ENCODE assay signal across 3 cellular contexts in the genomic region with DNA sequence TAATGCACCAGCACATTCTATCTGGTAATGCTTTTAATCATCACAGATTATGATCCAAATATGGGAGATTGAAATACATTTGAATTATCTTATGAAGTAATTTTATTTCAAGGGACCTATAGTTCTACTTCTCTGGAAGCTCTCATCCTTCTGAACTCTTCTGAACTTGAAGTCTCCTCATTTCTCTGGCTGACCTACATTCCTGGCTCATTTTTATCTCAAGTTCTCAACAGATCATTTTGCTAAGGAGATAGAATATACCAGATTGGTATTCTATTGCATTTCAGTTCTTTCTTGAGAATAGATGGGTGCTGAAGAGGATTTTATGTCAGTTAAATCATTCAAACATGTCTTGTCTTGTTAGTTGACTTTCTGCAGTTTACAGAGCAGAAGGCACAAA.
TF ChIP-seq lines count a peak whose summit lies in the region.

No MANE protein-coding gene starts in this region.

TF ChIP-seq in HCT116, 20 proteins besides CTCF, POLR2A, EP300 and RAD21:
- TF ChIP-seq TCF7L2 (IDR thresholded peaks at IDR 0.05; ENCODE audit: borderline replicate concordance, extremely low read depth, insufficient read depth, insufficient read length), result no peak
- 0 out of 2 replicates have a peak, but pooled peaks have one; percentile 8 for TF ChIP-seq FOSL1 (IDR thresholded peaks at IDR 0.05; ENCODE audit: low read depth)
- TF ChIP-seq JUND (IDR thresholded peaks at IDR 0.05), result peak; percentile 33; the same call in 1 of the 2 replicates
- peak; percentile 46; the same call in 1 of the 2 replicates for TF ChIP-seq SRF (IDR thresholded peaks at IDR 0.05; ENCODE audit: low read depth)

TF ChIP-seq in WTC11, 78 proteins besides CTCF, POLR2A, EP300 and RAD21:
- TF ChIP-seq FOXP4 (CRISPR knock-in tag; IDR thresholded peaks at IDR 0.05) (no peak), KAT7 (CRISPR knock-in tag; IDR thresholded peaks at IDR 0.05; ENCODE audit: borderline replicate concordance) (no peak), CBFB (CRISPR knock-in tag; IDR thresholded peaks at IDR 0.05; ENCODE audit: low read depth) (no peak), ESRRA (CRISPR knock-in tag; IDR thresholded peaks at IDR 0.05; ENCODE audit: borderline replicate concordance) (no peak)

TF ChIP-seq in endothelial cell of umbilical vein, 7 proteins besides CTCF, POLR2A, EP300 and RAD21:
- TF ChIP-seq, protein P1, sequence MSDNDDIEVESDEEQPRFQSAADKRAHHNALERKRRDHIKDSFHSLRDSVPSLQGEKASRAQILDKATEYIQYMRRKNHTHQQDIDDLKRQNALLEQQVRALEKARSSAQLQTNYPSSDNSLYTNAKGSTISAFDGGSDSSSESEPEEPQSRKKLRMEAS (IDR thresholded peaks at IDR 0.05; ENCODE audit: insufficient read depth, insufficient read length), result no peak
- TF ChIP-seq EZH2 (IDR thresholded peaks at IDR 0.05; ENCODE audit: borderline replicate concordance, low read depth, low read length, severe bottlenecking) (no peak), GATA2 (IDR thresholded peaks at IDR 0.05; ENCODE audit: insufficient read depth, insufficient read length, low read depth, low read length) (no peak), MYC (IDR thresholded peaks at IDR 0.05; ENCODE audit: low read depth, low read length) (no peak), POLR2AphosphoS5 (IDR thresholded peaks at IDR 0.05; ENCODE audit: insufficient read depth, low read depth, low read length) (peak; percentile 17), FOS (IDR thresholded peaks at IDR 0.05; ENCODE audit: borderline replicate concordance, insufficient read depth, low read length) (no peak), JUN (IDR thresholded peaks at IDR 0.05; ENCODE audit: borderline replicate concordance, insufficient read depth, insufficient read length, low read depth) (no peak)
